21 cellular contexts compared by ENCODE assay signal in the genomic region with DNA sequence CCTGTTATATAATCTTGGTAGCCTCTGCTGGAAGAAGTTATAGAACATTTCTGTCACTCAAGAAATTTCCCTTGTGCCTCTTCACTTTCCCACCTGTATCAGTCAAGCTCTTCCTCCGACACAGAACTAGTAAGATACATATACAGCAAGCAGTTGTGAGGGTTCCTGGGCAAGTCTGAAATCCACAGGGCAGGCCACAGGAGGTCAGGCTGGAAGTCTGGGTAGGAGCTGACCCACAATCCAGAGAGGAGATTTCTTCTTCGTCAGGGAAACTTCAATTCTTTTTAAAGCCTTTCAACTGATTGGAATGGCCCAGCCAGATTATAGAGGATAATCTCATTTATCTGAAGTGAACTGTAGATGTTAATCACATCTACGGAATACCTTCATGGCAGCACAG.
DNase-seq lines count a peak whose midpoint lies in the region; FAIRE-seq and TF ChIP-seq lines count a peak whose summit lies in the region.
"Had no signal": no experiment of that assay in that cellular context is flagged by ENCODE, and none has a peak within 500 bp of the region (broad histone marks: within the 10 kb centered on the region; RNA-seq: fewer than 3 reads in every experiment).

No MANE protein-coding gene starts in this region.

- no peak for DNase-seq in D721Med (ENCODE audit: insufficient read length, low spot score)
- DNase-seq in WERI-Rb-1: peak; percentile 93
- peak; percentile 28 for DNase-seq in mesendoderm
- no peak for DNase-seq in head of caudate nucleus
- no peak for DNase-seq in small intestine
- DNase-seq in activated T-cell treated with anti-CD3 and anti-CD28 coated beads for 4 hours: no peak
- DNase-seq: 8988T; ACHN; AML-193; BE2C; CD4-positive, alpha-beta T cell; CD8-positive, alpha-beta memory T cell; DMS 273 treated with DMSO at 0.1 percent for 48 hours; DMS79; EL; GDM1; H9 had no signal

- no peaks in the 10 kb centered on the region for H3K79me1 ChIP-seq in mesendoderm (ENCODE audit: low read length)

- no peak overlapping the region for H3K9ac ChIP-seq in mesendoderm (ENCODE audit: low read length)
- H3K9ac ChIP-seq: BLaER1 treated with 17β-estradiol and CSF1 and Interleukin-3, amounts not matched to agents 10 nM and 100 nM had no signal

- H3K4me1 ChIP-seq in mesendoderm (ENCODE audit: control insufficient read depth, low read depth, low read length): no peaks in the 10 kb centered on the region
- no peaks in the 10 kb centered on the region for H3K4me1 ChIP-seq in small intestine (ENCODE audit: control insufficient read depth in 2 of 2, insufficient read depth in 1 of 2, low read depth in 1 of 2, low read length in 1 of 2)
- H3K4me1 ChIP-seq: BE2C had no signal

- H3K9me3 ChIP-seq in WERI-Rb-1 (ENCODE audit: severe bottlenecking) (peaks cover 4% of the 10 kb centered on the region), small intestine (ENCODE audit: control insufficient read depth, low read depth) (no peaks in the 10 kb centered on the region)
- H3K9me3 ChIP-seq: A549, BE2C had no signal

- no peak overlapping the region for H2AK5ac ChIP-seq in mesendoderm (ENCODE audit: low read length)

- no peak overlapping the region for H4K5ac ChIP-seq in mesendoderm (ENCODE audit: low read length)

- no peak overlapping the region for H4K8ac ChIP-seq in mesendoderm (ENCODE audit: low read depth, low read length)

- H2BK120ac ChIP-seq in mesendoderm (ENCODE audit: low read depth, low read length): no peak overlapping the region

- intact Hi-C loops in head of caudate nucleus (cut with DNase I): no loop called here

- H3K27ac ChIP-seq in WERI-Rb-1: peak overlapping the region; percentile 95
- no peak overlapping the region for H3K27ac ChIP-seq in mesendoderm (ENCODE audit: low read depth, low read length)
- no peak overlapping the region for H3K27ac ChIP-seq in small intestine (ENCODE audit: low read depth in 1 of 2, low read length in 1 of 2)
- H3K27ac ChIP-seq: A549; BLaER1 treated with 17β-estradiol and CSF1 and Interleukin-3, amounts not matched to agents 10 nM and 100 nM had no signal

- peak; percentile 100 for FAIRE-seq in D721Med (lab: Jason Lieb, UNC)
- FAIRE-seq in small intestine (lab: Jason Lieb, UNC): no peak
- FAIRE-seq: A549, GM12878 had no signal

- H3K79me2 ChIP-seq in mesendoderm (ENCODE audit: control insufficient read depth, insufficient read depth, low read length): no peaks in the 10 kb centered on the region

- no peak overlapping the region for H3K4me2 ChIP-seq in mesendoderm (ENCODE audit: low read length)
- H3K4me2 ChIP-seq: A549; BLaER1 treated with 17β-estradiol and CSF1 and Interleukin-3, amounts not matched to agents 10 nM and 100 nM; GM23338 had no signal

- H3K18ac ChIP-seq in mesendoderm (ENCODE audit: low read length): no peak overlapping the region

- no peaks in the 10 kb centered on the region for H3K27me3 ChIP-seq in WERI-Rb-1 (ENCODE audit: insufficient read depth, low read depth, severe bottlenecking)
- H3K27me3 ChIP-seq in mesendoderm (ENCODE audit: insufficient read depth, low read length, poor library complexity): no peaks in the 10 kb centered on the region
- peaks cover 5 to 14% of the 10 kb centered on the region in 2 donors for H3K27me3 ChIP-seq in small intestine (ENCODE audit: control insufficient read depth in 2 of 2, insufficient read depth in 2 of 2, low read length in 2 of 2)
- H3K27me3 ChIP-seq: BE2C; BLaER1 treated with 17β-estradiol and CSF1 and Interleukin-3, amounts not matched to agents 10 nM and 100 nM had no signal

- H2BK5ac ChIP-seq in mesendoderm (ENCODE audit: low read length): no peak overlapping the region

- H3K4ac ChIP-seq in mesendoderm (ENCODE audit: low read depth, low read length): no peak overlapping the region

- no peak overlapping the region for H2BK15ac ChIP-seq in mesendoderm (replicated peaks; ENCODE audit: low read depth)

- no peaks in the 10 kb centered on the region for H3K36me3 ChIP-seq in WERI-Rb-1
- H3K36me3 ChIP-seq in mesendoderm (ENCODE audit: control insufficient read depth, insufficient read depth, low read length): no peaks in the 10 kb centered on the region
- H3K36me3 ChIP-seq in small intestine (ENCODE audit: control insufficient read depth in 2 of 2, insufficient read depth in 2 of 2, low read length in 2 of 2): no peaks in the 10 kb centered on the region
- H3K36me3 ChIP-seq: BE2C; BLaER1 treated with 17β-estradiol and CSF1 and Interleukin-3, amounts not matched to agents 10 nM and 100 nM had no signal

- H3K56ac ChIP-seq in mesendoderm (ENCODE audit: low read length): no peak overlapping the region

- H3K4me3 ChIP-seq in WERI-Rb-1 (ENCODE audit: low read depth, low read length) (peak overlapping the region; percentile 5; the same call in 1 of the 2 replicates), mesendoderm (ENCODE audit: low read length) (no peak overlapping the region), small intestine (ENCODE audit: low read depth in 1 of 2, low read length in 2 of 2) (no peak overlapping the region)
- H3K4me3 ChIP-seq: A549; BLaER1 treated with 17β-estradiol and CSF1 and Interleukin-3, amounts not matched to agents 10 nM and 100 nM; GM12878; GM23338 had no signal

- TF ChIP-seq CTCF in D721Med (IDR thresholded peaks at IDR 0.05; ENCODE audit: insufficient read depth, missing control alignments) (no peak), WERI-Rb-1 (IDR thresholded peaks at IDR 0.05; ENCODE audit: low read depth, low read length) (no peak)

- no CpG with 5 or more reads among the region's 3 CpGs for WGBS in mesendoderm (ENCODE audit: extremely low coverage, insufficient coverage, low lambda C conversion rate)
- 68 to 85% (median 74%) methylated on average over 3 of the region's 3 CpGs for WGBS in small intestine, 3 donors

- H3K23ac ChIP-seq in mesendoderm (ENCODE audit: low read length): no peak overlapping the region

Comparison
In these comparisons a context has a peak if more than half of its experiments do, and no peak if none do; other contexts are left out.
1. DNase-seq: peak in WERI-Rb-1 (single experiment) and mesendoderm (single experiment); none in D721Med (single experiment), head of caudate nucleus (0 of 42), small intestine (single experiment) and activated T-cell treated with anti-CD3 and anti-CD28 coated beads for 4 hours (single experiment).